In the genomic region with DNA sequence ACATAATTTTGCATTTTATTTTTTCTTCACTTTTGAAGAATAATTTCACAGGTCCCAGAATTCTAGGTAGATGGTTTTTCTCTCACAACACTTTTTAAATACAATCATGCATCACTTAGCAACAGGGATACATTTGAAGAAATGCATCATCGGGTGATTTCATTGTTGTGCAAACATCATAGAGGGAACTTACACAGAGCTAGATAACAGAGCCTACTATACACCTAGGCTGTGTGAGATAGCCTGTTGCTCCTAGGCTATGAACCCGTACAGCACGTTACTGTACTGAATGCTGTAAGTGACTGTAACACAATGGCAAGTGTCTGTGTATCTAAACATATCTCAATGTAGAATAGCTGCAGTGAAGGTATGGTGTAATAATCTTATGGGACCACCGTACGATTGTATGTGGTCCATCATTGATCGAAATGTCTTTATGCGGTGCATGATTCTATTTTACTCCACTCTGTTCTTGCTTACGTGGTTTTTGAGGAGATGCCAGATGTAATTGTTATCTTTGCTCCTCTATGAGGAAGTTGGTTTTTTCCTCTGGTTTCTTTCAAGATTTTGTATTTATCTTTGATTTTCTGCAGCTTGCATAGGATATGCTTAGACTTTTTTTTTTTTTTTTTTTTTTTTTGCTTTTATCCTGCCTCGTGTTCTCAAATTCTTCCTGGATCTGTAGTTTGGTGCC, we compare ENCODE assay signal across 1 cellular context.
TF ChIP-seq lines count a peak whose summit lies in the region.

No MANE protein-coding gene starts in this region.

TF ChIP-seq in HepG2, 621 proteins besides CTCF, POLR2A, EP300 and RAD21:
- TF ChIP-seq ZNF260 (CRISPR knock-in tag; IDR thresholded peaks at IDR 0.05; ENCODE audit: borderline replicate concordance, low read depth) (no peak), REXO4 (CRISPR knock-in tag; IDR thresholded peaks at IDR 0.05; ENCODE audit: borderline replicate concordance) (no peak), SALL1 (CRISPR knock-in tag; IDR thresholded peaks at IDR 0.05) (no peak), ZNF333 (CRISPR knock-in tag; IDR thresholded peaks at IDR 0.05; ENCODE audit: borderline replicate concordance) (no peak), MED1 (CRISPR knock-in tag; IDR thresholded peaks at IDR 0.05) (no peak), MATR3 (CRISPR knock-in tag; IDR thresholded peaks at IDR 0.05) (no peak), XBP1 (CRISPR knock-in tag; IDR thresholded peaks at IDR 0.05) (no peak)
- TF ChIP-seq, protein P1, sequence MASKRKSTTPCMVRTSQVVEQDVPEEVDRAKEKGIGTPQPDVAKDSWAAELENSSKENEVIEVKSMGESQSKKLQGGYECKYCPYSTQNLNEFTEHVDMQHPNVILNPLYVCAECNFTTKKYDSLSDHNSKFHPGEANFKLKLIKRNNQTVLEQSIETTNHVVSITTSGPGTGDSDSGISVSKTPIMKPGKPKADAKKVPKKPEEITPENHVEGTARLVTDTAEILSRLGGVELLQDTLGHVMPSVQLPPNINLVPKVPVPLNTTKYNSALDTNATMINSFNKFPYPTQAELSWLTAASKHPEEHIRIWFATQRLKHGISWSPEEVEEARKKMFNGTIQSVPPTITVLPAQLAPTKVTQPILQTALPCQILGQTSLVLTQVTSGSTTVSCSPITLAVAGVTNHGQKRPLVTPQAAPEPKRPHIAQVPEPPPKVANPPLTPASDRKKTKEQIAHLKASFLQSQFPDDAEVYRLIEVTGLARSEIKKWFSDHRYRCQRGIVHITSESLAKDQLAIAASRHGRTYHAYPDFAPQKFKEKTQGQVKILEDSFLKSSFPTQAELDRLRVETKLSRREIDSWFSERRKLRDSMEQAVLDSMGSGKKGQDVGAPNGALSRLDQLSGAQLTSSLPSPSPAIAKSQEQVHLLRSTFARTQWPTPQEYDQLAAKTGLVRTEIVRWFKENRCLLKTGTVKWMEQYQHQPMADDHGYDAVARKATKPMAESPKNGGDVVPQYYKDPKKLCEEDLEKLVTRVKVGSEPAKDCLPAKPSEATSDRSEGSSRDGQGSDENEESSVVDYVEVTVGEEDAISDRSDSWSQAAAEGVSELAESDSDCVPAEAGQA (IDR thresholded peaks at IDR 0.05; ENCODE audit: low read depth), result no peak
- TF ChIP-seq, protein P1 (CRISPR knock-in tag; IDR thresholded peaks at IDR 0.05; ENCODE audit: borderline replicate concordance), result no peak
- TF ChIP-seq, protein P2, sequence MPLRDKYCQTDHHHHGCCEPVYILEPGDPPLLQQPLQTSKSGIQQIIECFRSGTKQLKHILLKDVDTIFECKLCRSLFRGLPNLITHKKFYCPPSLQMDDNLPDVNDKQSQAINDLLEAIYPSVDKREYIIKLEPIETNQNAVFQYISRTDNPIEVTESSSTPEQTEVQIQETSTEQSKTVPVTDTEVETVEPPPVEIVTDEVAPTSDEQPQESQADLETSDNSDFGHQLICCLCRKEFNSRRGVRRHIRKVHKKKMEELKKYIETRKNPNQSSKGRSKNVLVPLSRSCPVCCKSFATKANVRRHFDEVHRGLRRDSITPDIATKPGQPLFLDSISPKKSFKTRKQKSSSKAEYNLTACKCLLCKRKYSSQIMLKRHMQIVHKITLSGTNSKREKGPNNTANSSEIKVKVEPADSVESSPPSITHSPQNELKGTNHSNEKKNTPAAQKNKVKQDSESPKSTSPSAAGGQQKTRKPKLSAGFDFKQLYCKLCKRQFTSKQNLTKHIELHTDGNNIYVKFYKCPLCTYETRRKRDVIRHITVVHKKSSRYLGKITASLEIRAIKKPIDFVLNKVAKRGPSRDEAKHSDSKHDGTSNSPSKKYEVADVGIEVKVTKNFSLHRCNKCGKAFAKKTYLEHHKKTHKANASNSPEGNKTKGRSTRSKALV (CRISPR knock-in tag; IDR thresholded peaks at IDR 0.05), result no peak
- TF ChIP-seq, protein P3, sequence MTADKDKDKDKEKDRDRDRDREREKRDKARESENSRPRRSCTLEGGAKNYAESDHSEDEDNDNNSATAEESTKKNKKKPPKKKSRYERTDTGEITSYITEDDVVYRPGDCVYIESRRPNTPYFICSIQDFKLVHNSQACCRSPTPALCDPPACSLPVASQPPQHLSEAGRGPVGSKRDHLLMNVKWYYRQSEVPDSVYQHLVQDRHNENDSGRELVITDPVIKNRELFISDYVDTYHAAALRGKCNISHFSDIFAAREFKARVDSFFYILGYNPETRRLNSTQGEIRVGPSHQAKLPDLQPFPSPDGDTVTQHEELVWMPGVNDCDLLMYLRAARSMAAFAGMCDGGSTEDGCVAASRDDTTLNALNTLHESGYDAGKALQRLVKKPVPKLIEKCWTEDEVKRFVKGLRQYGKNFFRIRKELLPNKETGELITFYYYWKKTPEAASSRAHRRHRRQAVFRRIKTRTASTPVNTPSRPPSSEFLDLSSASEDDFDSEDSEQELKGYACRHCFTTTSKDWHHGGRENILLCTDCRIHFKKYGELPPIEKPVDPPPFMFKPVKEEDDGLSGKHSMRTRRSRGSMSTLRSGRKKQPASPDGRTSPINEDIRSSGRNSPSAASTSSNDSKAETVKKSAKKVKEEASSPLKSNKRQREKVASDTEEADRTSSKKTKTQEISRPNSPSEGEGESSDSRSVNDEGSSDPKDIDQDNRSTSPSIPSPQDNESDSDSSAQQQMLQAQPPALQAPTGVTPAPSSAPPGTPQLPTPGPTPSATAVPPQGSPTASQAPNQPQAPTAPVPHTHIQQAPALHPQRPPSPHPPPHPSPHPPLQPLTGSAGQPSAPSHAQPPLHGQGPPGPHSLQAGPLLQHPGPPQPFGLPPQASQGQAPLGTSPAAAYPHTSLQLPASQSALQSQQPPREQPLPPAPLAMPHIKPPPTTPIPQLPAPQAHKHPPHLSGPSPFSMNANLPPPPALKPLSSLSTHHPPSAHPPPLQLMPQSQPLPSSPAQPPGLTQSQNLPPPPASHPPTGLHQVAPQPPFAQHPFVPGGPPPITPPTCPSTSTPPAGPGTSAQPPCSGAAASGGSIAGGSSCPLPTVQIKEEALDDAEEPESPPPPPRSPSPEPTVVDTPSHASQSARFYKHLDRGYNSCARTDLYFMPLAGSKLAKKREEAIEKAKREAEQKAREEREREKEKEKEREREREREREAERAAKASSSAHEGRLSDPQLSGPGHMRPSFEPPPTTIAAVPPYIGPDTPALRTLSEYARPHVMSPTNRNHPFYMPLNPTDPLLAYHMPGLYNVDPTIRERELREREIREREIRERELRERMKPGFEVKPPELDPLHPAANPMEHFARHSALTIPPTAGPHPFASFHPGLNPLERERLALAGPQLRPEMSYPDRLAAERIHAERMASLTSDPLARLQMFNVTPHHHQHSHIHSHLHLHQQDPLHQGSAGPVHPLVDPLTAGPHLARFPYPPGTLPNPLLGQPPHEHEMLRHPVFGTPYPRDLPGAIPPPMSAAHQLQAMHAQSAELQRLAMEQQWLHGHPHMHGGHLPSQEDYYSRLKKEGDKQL (CRISPR knock-in tag; IDR thresholded peaks at IDR 0.05; ENCODE audit: low read depth), result no peak
